ENCODE assay signal across 13 cellular contexts in genomic region chr4:1137063-1137771, GRCh38. TPM values are rescaled to one million over a fixed set of nuclear protein-coding genes. Genes with fewer than 3 reads are reported as not detected.
DNase-seq lines count a peak whose midpoint lies in the region; ATAC-seq and TF ChIP-seq lines count a peak whose summit lies in the region.
"Had no signal": no experiment of that assay in that cellular context is flagged by ENCODE, and none has a peak within 500 bp of the region (broad histone marks: within the 10 kb centered on the region; RNA-seq: fewer than 3 reads in every experiment).

No MANE protein-coding gene starts in this region.

- H3K27ac Mint-ChIP-seq in stimulated activated naive CD8-positive, alpha-beta T cell treated with anti-CD3 and anti-CD28 coated beads, Interleukin-15, amount 100 ng/mL, for 72 hours = peak overlapping the region; percentile 50 to 90

- peak overlapping the region; percentile 75 for H3K4me3 Mint-ChIP-seq in activated T-cell treated with anti-CD3 and anti-CD28 coated beads, Interleukin-2, amount 50 U/mL, for 4 hours
- H3K4me3 Mint-ChIP-seq in stimulated activated naive CD8-positive, alpha-beta T cell treated with anti-CD3 and anti-CD28 coated beads, Interleukin-15, amount 100 ng/mL, for 72 hours = peak overlapping the region; percentile 67 to 84

- H3K36me3 Mint-ChIP-seq in activated T-cell treated with anti-CD3 and anti-CD28 coated beads, Interleukin-2, amount 50 U/mL, for 4 hours (ENCODE audit: insufficient read depth) = no peaks in the 10 kb centered on the region

- H3K4me1 Mint-ChIP-seq in activated T-cell treated with anti-CD3 and anti-CD28 coated beads, Interleukin-2, amount 50 U/mL, for 4 hours (ENCODE audit: low read depth) = peaks cover 17% of the 10 kb centered on the region
- peaks cover 20% of the 10 kb centered on the region for H3K4me1 Mint-ChIP-seq in stimulated activated naive CD8-positive, alpha-beta T cell treated with anti-CD3 and anti-CD28 coated beads, Interleukin-15, amount 100 ng/mL, for 72 hours

- TF ChIP-seq CTCF in fibroblast of mammary gland (conservative IDR thresholded peaks at IDR 0.05; ENCODE audit: control insufficient read depth, insufficient read depth, low read depth, low read length) = no peak

- ATAC-seq in activated T-cell treated with anti-CD3 and anti-CD28 coated beads, Interleukin-2, amount 50 U/mL, for 4 hours = no peak
- ATAC-seq in stimulated activated naive CD8-positive, alpha-beta T cell treated with anti-CD3 and anti-CD28 coated beads, Interleukin-15, amount 100 ng/mL, for 72 hours = no peak
- no peak for ATAC-seq in GM21528 (IDR thresholded peaks at IDR 0.05; ENCODE audit: low FRiP score, unreplicated experiment)

- peaks cover 4% of the 10 kb centered on the region for H3K27me3 Mint-ChIP-seq in activated T-cell treated with anti-CD3 and anti-CD28 coated beads, Interleukin-2, amount 50 U/mL, for 4 hours (ENCODE audit: low read depth)
- H3K27me3 Mint-ChIP-seq in stimulated activated naive CD8-positive, alpha-beta T cell treated with anti-CD3 and anti-CD28 coated beads, Interleukin-15, amount 100 ng/mL, for 72 hours = no peaks in the 10 kb centered on the region

- no peaks in the 10 kb centered on the region for H3K9me3 Mint-ChIP-seq in activated T-cell treated with anti-CD3 and anti-CD28 coated beads, Interleukin-2, amount 50 U/mL, for 4 hours
- no peaks in the 10 kb centered on the region for H3K9me3 Mint-ChIP-seq in stimulated activated naive CD8-positive, alpha-beta T cell treated with anti-CD3 and anti-CD28 coated beads, Interleukin-15, amount 100 ng/mL, for 72 hours

- DNase-seq in activated T-cell treated with anti-CD3 and anti-CD28 coated beads, Interleukin-2, amount 50 U/mL, for 4 hours = no peak
- DNase-seq in activated T-cell treated with anti-CD3 and anti-CD28 coated beads for 4 hours (no peak), SIG-M5 treated with dmso at 0.1 percent for 504 hours (lab: John Stamatoyannopoulos, UW; ENCODE audit: unreplicated experiment) (peak; percentile 78), fibroblast of mammary gland (ENCODE audit: low read depth) (peak; percentile 14), 8988T (no peak), glomerular visceral epithelial cell (ENCODE audit: extremely low spot score) (no peak)
- no peak for DNase-seq in stimulated activated naive CD8-positive, alpha-beta T cell treated with anti-CD3 and anti-CD28 coated beads, Interleukin-15, amount 100 ng/mL, for 72 hours
- DNase-seq: central memory CD4-positive, alpha-beta T cell; head of caudate nucleus; NCI-H1417 treated with DMSO at 0.1 percent for 48 hours; stimulated activated CD4-positive, alpha-beta T cell treated with anti-CD3 and anti-CD28 coated beads, Interleukin-4, amount 100 ng/mL, for 4 hours; uterus had no signal

- no peak overlapping the region for H3K4me3 ChIP-seq in fibroblast of mammary gland (ENCODE audit: control insufficient read depth, low read depth, low read length)
- H3K4me3 ChIP-seq: uterus had no signal

RNA-seq across cellular contexts. Expression of gene RNF212, which starts 23.9 kb away (rescaled TPM):
- 1 to 10 TPM in 1 of 3 donors, under 1 TPM in 2; 0.79 to 2.9 (median 0.84) TPM for total RNA-seq in activated T-cell treated with anti-CD3 and anti-CD28 coated beads, Interleukin-2, amount 50 U/mL, for 4 hours

RNA-seq across cellular contexts. Expression of gene SPON2, which starts 35.2 kb away (rescaled TPM):
- 1 to 10 TPM; 1.4 to 2.1 (median 2.1) TPM for total RNA-seq in activated T-cell treated with anti-CD3 and anti-CD28 coated beads, Interleukin-2, amount 50 U/mL, for 4 hours

Comparison
In these comparisons a context has a peak if more than half of its experiments do, and no peak if none do; other contexts are left out.
1. DNase-seq: peak in SIG-M5 treated with dmso at 0.1 percent for 504 hours (single experiment) and fibroblast of mammary gland (single experiment); none in activated T-cell treated with anti-CD3 and anti-CD28 coated beads, Interleukin-2, amount 50 U/mL, for 4 hours (single experiment), activated T-cell treated with anti-CD3 and anti-CD28 coated beads for 4 hours (single experiment), stimulated activated naive CD8-positive, alpha-beta T cell treated with anti-CD3 and anti-CD28 coated beads, Interleukin-15, amount 100 ng/mL, for 72 hours (0 of 2), 8988T (single experiment) and glomerular visceral epithelial cell (single experiment).